1 cellular context compared by ENCODE assay signal in the genomic region with DNA sequence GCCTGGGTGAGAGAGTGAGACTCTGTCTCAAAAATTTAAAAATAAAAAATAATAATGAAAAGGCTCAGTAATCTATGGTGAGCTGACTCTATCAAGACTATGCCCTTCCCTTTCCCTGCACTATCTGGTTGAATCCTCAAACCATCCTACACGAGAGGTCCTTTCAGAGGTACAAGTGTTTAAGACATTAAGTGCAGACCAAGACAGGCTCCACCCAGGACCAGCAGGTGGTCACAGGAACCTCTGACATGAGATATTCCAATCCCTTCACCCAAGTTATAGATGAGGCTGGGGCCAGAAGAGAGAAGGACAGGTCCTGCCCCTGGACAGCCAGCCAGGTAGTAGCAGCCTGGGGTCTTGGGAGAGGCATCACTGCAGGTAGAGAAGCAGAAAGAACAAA.
TF ChIP-seq lines count a peak whose summit lies in the region.

No MANE protein-coding gene starts in this region.

TF ChIP-seq in IMR-90, 13 proteins besides CTCF, POLR2A, EP300 and RAD21 (continued from another document):
- TF ChIP-seq MAFK (IDR thresholded peaks at IDR 0.05; ENCODE audit: low read depth, low read length) (no peak), NFE2L2 (IDR thresholded peaks at IDR 0.05; ENCODE audit: low read depth, low read length) (no peak), SMC3 (IDR thresholded peaks at IDR 0.05; ENCODE audit: low read depth, low read length) (no peak), FOS (IDR thresholded peaks at IDR 0.05; ENCODE audit: low read depth, low read length) (no peak), MXI1 (IDR thresholded peaks at IDR 0.05; ENCODE audit: borderline replicate concordance, low read depth, low read length) (no peak), CHD1 (IDR thresholded peaks at IDR 0.05; ENCODE audit: low read depth, low read length) (no peak), CEBPB (IDR thresholded peaks at IDR 0.05; ENCODE audit: low read depth, low read length) (no peak), BHLHE40 (IDR thresholded peaks at IDR 0.05; ENCODE audit: low read depth, low read length) (no peak), MAZ (IDR thresholded peaks at IDR 0.05; ENCODE audit: borderline replicate concordance, low read depth, low read length) (no peak), RCOR1 (IDR thresholded peaks at IDR 0.05; ENCODE audit: insufficient replicate concordance, low read length) (no peak)
- TF ChIP-seq, protein P1, sequence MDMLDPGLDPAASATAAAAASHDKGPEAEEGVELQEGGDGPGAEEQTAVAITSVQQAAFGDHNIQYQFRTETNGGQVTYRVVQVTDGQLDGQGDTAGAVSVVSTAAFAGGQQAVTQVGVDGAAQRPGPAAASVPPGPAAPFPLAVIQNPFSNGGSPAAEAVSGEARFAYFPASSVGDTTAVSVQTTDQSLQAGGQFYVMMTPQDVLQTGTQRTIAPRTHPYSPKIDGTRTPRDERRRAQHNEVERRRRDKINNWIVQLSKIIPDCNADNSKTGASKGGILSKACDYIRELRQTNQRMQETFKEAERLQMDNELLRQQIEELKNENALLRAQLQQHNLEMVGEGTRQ (IDR thresholded peaks at IDR 0.05; ENCODE audit: low read depth, low read length): no peak
